Comparison of ENCODE assay signal across 8 cellular contexts in the genomic region with DNA sequence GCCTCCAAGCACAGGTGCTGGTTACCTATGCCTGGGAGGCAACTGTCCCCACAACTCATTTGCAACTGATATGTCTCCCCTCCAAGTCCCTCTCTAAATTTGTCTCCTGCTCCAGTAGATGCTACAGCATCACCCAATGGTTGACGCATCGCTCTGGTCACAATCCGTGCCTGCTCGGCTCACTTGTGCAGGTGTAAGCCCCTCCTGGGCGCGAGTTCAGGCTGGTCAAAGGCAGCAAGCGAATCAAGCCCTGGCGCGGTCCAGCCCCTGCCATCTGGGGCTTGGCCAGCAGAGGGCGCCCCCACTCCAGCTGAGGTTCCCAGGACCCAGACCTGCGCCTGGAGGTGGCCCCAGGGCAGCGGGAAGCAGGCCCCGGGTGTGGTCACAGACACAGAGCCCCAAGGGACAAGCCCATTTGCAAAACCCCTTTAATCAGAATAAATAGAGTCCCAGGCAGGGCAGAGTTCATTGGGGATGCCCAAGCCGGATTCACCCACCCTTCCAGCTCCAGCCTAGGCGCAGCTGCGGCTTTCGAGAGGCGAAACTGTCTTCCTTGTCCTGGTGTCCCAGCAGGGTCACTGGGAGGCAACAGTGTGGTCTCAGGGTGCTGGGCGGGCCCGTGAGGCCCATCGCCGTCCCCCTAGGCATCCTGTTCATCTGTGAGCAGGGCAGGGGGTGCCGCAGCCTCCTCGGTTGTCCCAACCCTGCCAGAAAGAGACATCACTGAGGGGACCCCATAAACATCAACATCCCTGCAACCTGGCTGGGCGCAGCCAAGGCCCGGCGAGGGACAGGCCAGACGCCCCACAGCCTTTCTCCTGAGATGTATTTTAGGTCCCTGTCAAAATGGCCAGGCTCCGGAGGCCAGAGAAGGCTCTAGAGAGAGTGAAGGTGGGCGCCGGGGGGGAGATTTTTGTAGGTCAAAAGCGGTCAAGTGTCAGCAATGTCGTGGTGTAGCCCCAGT. TPM values are rescaled to one million over a fixed set of nuclear protein-coding genes. Genes with fewer than 3 reads are reported as not detected.
A peak's percentile ranks its signal among the peaks of the same experiment; 100 is the strongest.
DNase-seq lines count a peak whose midpoint lies in the region; ATAC-seq and TF ChIP-seq lines count a peak whose summit lies in the region.

No MANE protein-coding gene starts in this region.

- H3K4me3 ChIP-seq in HFF-Myc (replicated peaks; ENCODE audit: low read depth, low read length), result no peak overlapping the region
- no peak overlapping the region for H3K4me3 ChIP-seq in thoracic aorta

- ATAC-seq in esophagus mucosa (peak; percentile 76), thoracic aorta (ENCODE audit: insufficient number of reproducible peaks, low FRiP score, low read depth) (peak; percentile 41), GM18858 (IDR thresholded peaks at IDR 0.05; ENCODE audit: unreplicated experiment) (no peak)
- peak; percentile 58 to 68 for ATAC-seq in natural killer cell treated with Interleukin-12 subunit alpha and Interleukin-12 subunit beta and Interleukin-15 and Interleukin-18, amount 100 ng/mL, for 72 hours

- H3K9me3 ChIP-seq in thoracic aorta, result no peaks in the 10 kb centered on the region

- no peaks in the 10 kb centered on the region for H3K27me3 Mint-ChIP-seq in natural killer cell treated with Interleukin-12 subunit alpha and Interleukin-12 subunit beta and Interleukin-15 and Interleukin-18, amount 100 ng/mL, for 72 hours

- H3K4me3 Mint-ChIP-seq in natural killer cell treated with Interleukin-12 subunit alpha and Interleukin-12 subunit beta and Interleukin-15 and Interleukin-18, amount 100 ng/mL, for 72 hours, result peak overlapping the region; percentile 36

- H3K9me3 Mint-ChIP-seq in natural killer cell treated with Interleukin-12 subunit alpha and Interleukin-12 subunit beta and Interleukin-15 and Interleukin-18, amount 100 ng/mL, for 72 hours, result no peaks in the 10 kb centered on the region

- H3K27ac Mint-ChIP-seq in natural killer cell treated with Interleukin-12 subunit alpha and Interleukin-12 subunit beta and Interleukin-15 and Interleukin-18, amount 100 ng/mL, for 72 hours, result peak overlapping the region; percentile 87 to 91

- H3K4me1 ChIP-seq in thoracic aorta (ENCODE audit: control insufficient read depth in 1 of 2, low read depth in 2 of 2), result peaks cover 0 to 4% of the 10 kb centered on the region in 2 donors

- TF ChIP-seq CTCF in HFF-Myc (IDR thresholded peaks at IDR 0.05; ENCODE audit: low read depth, low read length, missing control alignments), result peak; percentile 97
- peak; percentile 99 for TF ChIP-seq CTCF in thoracic aorta (IDR thresholded peaks at IDR 0.05)

- peaks cover 5% of the 10 kb centered on the region for H3K36me3 Mint-ChIP-seq in natural killer cell treated with Interleukin-12 subunit alpha and Interleukin-12 subunit beta and Interleukin-15 and Interleukin-18, amount 100 ng/mL, for 72 hours

- DNase-seq in DMS53 (lab: John Stamatoyannopoulos, UW) (peak; percentile 77), HFF-Myc (ENCODE audit: extremely low read depth, low read depth) (no peak), NOMO-1 treated with dmso at 0.1 percent for 144 hours (lab: John Stamatoyannopoulos, UW; ENCODE audit: unreplicated experiment) (peak; percentile 63), thoracic aorta (ENCODE audit: low spot score) (no peak)
- DNase-seq in activated T-cell treated with anti-CD3 and anti-CD28 coated beads, Interleukin-2, amount 50 U/mL, for 1 hour, result peak; percentile 88
- peak; percentile 81 for DNase-seq in natural killer cell treated with Interleukin-12 subunit alpha and Interleukin-12 subunit beta and Interleukin-15 and Interleukin-18, amount 100 ng/mL, for 72 hours (ENCODE audit: low spot score)

- H3K27me3 ChIP-seq in thoracic aorta (replicated peaks; ENCODE audit: insufficient read depth), result no peaks in the 10 kb centered on the region

- H3K27ac ChIP-seq in thoracic aorta, result no peak overlapping the region

- H3K4me1 Mint-ChIP-seq in natural killer cell treated with Interleukin-12 subunit alpha and Interleukin-12 subunit beta and Interleukin-15 and Interleukin-18, amount 100 ng/mL, for 72 hours (ENCODE audit: low read depth in 2 of 2), result peaks cover 31 to 34% of the 10 kb centered on the region in 2 donors

- no peaks in the 10 kb centered on the region for H3K36me3 ChIP-seq in thoracic aorta

RNA-seq across cellular contexts. Expression of gene TMC6, which starts 15.8 kb away (rescaled TPM):
- total RNA-seq in esophagus mucosa, result 50.2 TPM
- 100 to 1,000 TPM; 282 to 351 TPM for total RNA-seq in natural killer cell treated with Interleukin-12 subunit alpha and Interleukin-12 subunit beta and Interleukin-15 and Interleukin-18, amount 100 ng/mL, for 72 hours
- total RNA-seq in thoracic aorta, result 10 to 100 TPM; 22.6 to 44.3 TPM

RNA-seq across cellular contexts. Expression of gene TMC8, which starts 17.8 kb away (rescaled TPM):
- total RNA-seq in esophagus mucosa (2.0 TPM), thoracic aorta (1 to 10 TPM; 5.6 to 9.3 TPM)
- 100 to 1,000 TPM in 1 of 2 donors, 10 to 100 TPM in 1; 87.1 to 209 TPM for total RNA-seq in natural killer cell treated with Interleukin-12 subunit alpha and Interleukin-12 subunit beta and Interleukin-15 and Interleukin-18, amount 100 ng/mL, for 72 hours

RNA-seq across cellular contexts. Expression of gene C17orf99, which starts 33.4 kb away (rescaled TPM):
- 0.44 TPM for total RNA-seq in esophagus mucosa
- not detected for total RNA-seq in natural killer cell treated with Interleukin-12 subunit alpha and Interleukin-12 subunit beta and Interleukin-15 and Interleukin-18, amount 100 ng/mL, for 72 hours
- not detected for total RNA-seq in thoracic aorta

RNA-seq across cellular contexts. Expression of gene SYNGR2, which starts 55.6 kb away (rescaled TPM):
- 73.0 TPM for total RNA-seq in esophagus mucosa
- 100 to 1,000 TPM in 1 of 2 donors, 10 to 100 TPM in 1; 84.9 to 120 TPM for total RNA-seq in natural killer cell treated with Interleukin-12 subunit alpha and Interleukin-12 subunit beta and Interleukin-15 and Interleukin-18, amount 100 ng/mL, for 72 hours
- total RNA-seq in thoracic aorta, result 100 to 1,000 TPM in 1 of 2 donors, 10 to 100 TPM in 1; 61.7 to 100 TPM

Comparison
In these comparisons a context has a peak if more than half of its experiments do, and no peak if none do; other contexts are left out.
1. DNase-seq: peak in DMS53 (single experiment), NOMO-1 treated with dmso at 0.1 percent for 144 hours (single experiment), activated T-cell treated with anti-CD3 and anti-CD28 coated beads, Interleukin-2, amount 50 U/mL, for 1 hour (single experiment) and natural killer cell treated with Interleukin-12 subunit alpha and Interleukin-12 subunit beta and Interleukin-15 and Interleukin-18, amount 100 ng/mL, for 72 hours (single experiment); none in HFF-Myc (single experiment) and thoracic aorta (single experiment).
2. RNA of gene TMC8, which starts 17.8 kb away (total RNA-seq): 87.1 to 209 TPM in natural killer cell treated with Interleukin-12 subunit alpha and Interleukin-12 subunit beta and Interleukin-15 and Interleukin-18, amount 100 ng/mL, for 72 hours; 5.6 to 9.3 TPM in thoracic aorta and 2.0 TPM in esophagus mucosa (single experiment); every median in the first group is over 4 times any median in the second.